ENCODE assay signal across 1 cellular context in the genomic region with DNA sequence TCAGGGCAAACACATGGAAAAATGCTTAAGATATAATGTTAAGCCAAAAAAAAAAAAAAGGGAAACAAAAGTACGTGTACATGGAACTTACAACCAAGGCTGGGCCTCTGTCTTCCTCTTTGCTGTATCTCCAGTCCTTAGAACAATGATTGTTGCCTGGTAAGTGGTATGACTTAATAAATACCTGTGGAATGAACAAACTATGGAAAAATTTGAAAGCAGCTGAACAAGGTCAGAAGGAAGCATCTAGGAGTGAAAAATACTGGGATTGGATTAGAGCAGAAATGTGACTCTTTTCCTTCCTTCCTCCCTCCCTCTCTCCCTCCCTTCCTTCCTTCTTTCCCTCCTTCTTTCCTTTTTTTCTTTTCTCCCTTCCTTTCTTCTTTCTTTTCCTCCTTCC.
TF ChIP-seq lines count a peak whose summit lies in the region.

No MANE protein-coding gene starts in this region.

TF ChIP-seq in SK-N-SH, 30 proteins besides CTCF, POLR2A, EP300 and RAD21 (continued from another document):
- TF ChIP-seq RFX5 (IDR thresholded peaks at IDR 0.05; ENCODE audit: low read length) = no peak
